2 cellular contexts compared by ENCODE assay signal in genomic region chr9:37876376-37876775, GRCh38.
TF ChIP-seq lines count a peak whose summit lies in the region.

No MANE protein-coding gene starts in this region.

TF ChIP-seq in IMR-90, 13 proteins besides CTCF, POLR2A, EP300 and RAD21:
- TF ChIP-seq MAFK (IDR thresholded peaks at IDR 0.05; ENCODE audit: low read depth, low read length), result no peak
- TF ChIP-seq SMC3 (IDR thresholded peaks at IDR 0.05; ENCODE audit: low read depth, low read length), result no peak
- no peak for TF ChIP-seq RCOR1 (IDR thresholded peaks at IDR 0.05; ENCODE audit: insufficient replicate concordance, low read length)
- TF ChIP-seq NFE2L2 (IDR thresholded peaks at IDR 0.05; ENCODE audit: low read depth, low read length), result no peak
- TF ChIP-seq USF2 (IDR thresholded peaks at IDR 0.05; ENCODE audit: low read depth, low read length), result no peak
- no peak for TF ChIP-seq ELK1 (IDR thresholded peaks at IDR 0.05; ENCODE audit: borderline replicate concordance, low read depth, low read length)
- TF ChIP-seq MAZ (IDR thresholded peaks at IDR 0.05; ENCODE audit: borderline replicate concordance, low read depth, low read length), result no peak

TF ChIP-seq in WTC11, 78 proteins besides CTCF, POLR2A, EP300 and RAD21:
- TF ChIP-seq GTF2I (CRISPR knock-in tag; conservative IDR thresholded peaks at IDR 0.05) (no peak), FOXJ3 (CRISPR knock-in tag; IDR thresholded peaks at IDR 0.05; ENCODE audit: borderline replicate concordance) (no peak), ARID4B (CRISPR knock-in tag; IDR thresholded peaks at IDR 0.05; ENCODE audit: borderline replicate concordance) (no peak), ATF2 (CRISPR knock-in tag; IDR thresholded peaks at IDR 0.05; ENCODE audit: borderline replicate concordance, low read depth) (no peak), PREB (CRISPR knock-in tag; IDR thresholded peaks at IDR 0.05; ENCODE audit: borderline replicate concordance) (no peak), FOXK1 (CRISPR knock-in tag; IDR thresholded peaks at IDR 0.05) (no peak), ZNF263 (CRISPR knock-in tag; IDR thresholded peaks at IDR 0.05; ENCODE audit: low read depth) (no peak), CREM (CRISPR knock-in tag; IDR thresholded peaks at IDR 0.05) (no peak), SOX15 (CRISPR knock-in tag; IDR thresholded peaks at IDR 0.05) (no peak), E2F4 (CRISPR knock-in tag; IDR thresholded peaks at IDR 0.05; ENCODE audit: borderline replicate concordance, low read depth) (no peak), AR (CRISPR knock-in tag; IDR thresholded peaks at IDR 0.05) (no peak), ZNF512 (CRISPR knock-in tag; IDR thresholded peaks at IDR 0.05; ENCODE audit: borderline replicate concordance) (no peak), ATF1 (CRISPR knock-in tag; IDR thresholded peaks at IDR 0.05) (no peak), ZBTB21 (CRISPR knock-in tag; IDR thresholded peaks at IDR 0.05; ENCODE audit: borderline replicate concordance) (no peak), CBFB (CRISPR knock-in tag; IDR thresholded peaks at IDR 0.05; ENCODE audit: low read depth) (no peak), EMX1 (CRISPR knock-in tag; IDR thresholded peaks at IDR 0.05) (no peak), ZNF425 (CRISPR knock-in tag; conservative IDR thresholded peaks at IDR 0.05) (no peak), GABPB1 (CRISPR knock-in tag; IDR thresholded peaks at IDR 0.05) (no peak), ZNF396 (CRISPR knock-in tag; IDR thresholded peaks at IDR 0.05; ENCODE audit: borderline replicate concordance) (no peak), MXD4 (CRISPR knock-in tag; IDR thresholded peaks at IDR 0.05; ENCODE audit: borderline replicate concordance) (no peak)
